8 cellular contexts compared by ENCODE assay signal in the genomic region with DNA sequence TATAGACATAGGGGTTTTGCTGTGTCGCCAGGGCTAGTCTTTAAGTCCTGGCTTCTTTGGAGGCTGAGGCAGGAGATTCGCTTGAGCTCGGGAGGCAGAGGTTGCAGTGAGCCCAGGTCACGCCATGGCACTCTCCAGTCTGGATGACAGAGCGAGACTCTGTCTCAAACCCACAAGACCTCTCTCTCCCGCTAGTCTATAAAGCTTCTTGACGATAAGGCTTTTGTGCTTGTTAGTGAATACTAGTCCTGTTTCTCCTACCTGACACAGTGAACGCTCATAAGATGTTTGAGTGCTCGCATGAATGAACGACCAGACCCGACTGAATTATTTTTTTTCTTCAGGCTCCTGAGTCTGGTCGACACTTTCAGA. TPM values are rescaled to one million over a fixed set of nuclear protein-coding genes. Genes with fewer than 3 reads are reported as not detected.
A peak's percentile ranks its signal among the peaks of the same experiment; 100 is the strongest.
DNase-seq lines count a peak whose midpoint lies in the region; ATAC-seq lines count a peak whose summit lies in the region.

No MANE protein-coding gene starts in this region.

- CTCF ChIA-PET in activated CD8-positive, alpha-beta T cell treated with anti-CD3 and anti-CD28 coated beads, Interleukin-2, amount 10 ng/mL, durations not matched to agents 7 days and 5 days (lab: Charles Lee) = interaction anchor here (0.7 to 2.7 kb wide), 28 partner anchors 8 to 533 kb away, joined by 3 to 34 read pairs (median 5); partner anchors contain the start of gene STOX1

- H3K27ac Mint-ChIP-seq in activated CD8-positive, alpha-beta T cell treated with anti-CD3 and anti-CD28 coated beads, Interleukin-2, amount 10 ng/mL, durations not matched to agents 7 days and 5 days = peak overlapping the region; percentile 100

- no peaks in the 10 kb centered on the region for H3K9me3 ChIP-seq in right cardiac atrium (ENCODE audit: control insufficient read depth, low read length)

- peak overlapping the region; percentile 69 for H3K4me3 ChIP-seq in right cardiac atrium (ENCODE audit: low read length)

- H3K4me1 Mint-ChIP-seq in activated CD8-positive, alpha-beta T cell treated with anti-CD3 and anti-CD28 coated beads, Interleukin-2, amount 10 ng/mL, durations not matched to agents 7 days and 5 days (ENCODE audit: low read depth) = peaks cover 31% of the 10 kb centered on the region

- POLR2A ChIA-PET in activated CD8-positive, alpha-beta T cell treated with anti-CD3 and anti-CD28 coated beads, Interleukin-2, amount 10 ng/mL, durations not matched to agents 7 days and 5 days (lab: Charles Lee) = interaction anchor here (0.6 to 2.3 kb wide), 20 partner anchors 9 to 273 kb away, joined by 3 to 11 read pairs (median 4); partner anchors contain the start of genes DDX50 and STOX1

- H3K9me3 Mint-ChIP-seq in activated CD8-positive, alpha-beta T cell treated with anti-CD3 and anti-CD28 coated beads, Interleukin-2, amount 10 ng/mL, durations not matched to agents 7 days and 5 days (ENCODE audit: insufficient read depth) = no peaks in the 10 kb centered on the region

- ATAC-seq in HG03354 (IDR thresholded peaks at IDR 0.05; ENCODE audit: poor library complexity, severe bottlenecking, unreplicated experiment) = peak; percentile 15
- ATAC-seq in activated CD8-positive, alpha-beta T cell treated with anti-CD3 and anti-CD28 coated beads, Interleukin-2, amount 10 ng/mL, durations not matched to agents 7 days and 5 days = peak; percentile 32
- no peak for ATAC-seq in right cardiac atrium

- WGBS in right cardiac atrium = 6% methylated on average over 12 of the region's 12 CpGs

- H3K27me3 ChIP-seq in right cardiac atrium (ENCODE audit: control insufficient read depth, insufficient read depth) = no peaks in the 10 kb centered on the region

- peak overlapping the region; percentile 100 for H3K4me3 Mint-ChIP-seq in activated CD8-positive, alpha-beta T cell treated with anti-CD3 and anti-CD28 coated beads, Interleukin-2, amount 10 ng/mL, durations not matched to agents 7 days and 5 days

- no peaks in the 10 kb centered on the region for H3K4me1 ChIP-seq in right cardiac atrium (ENCODE audit: control insufficient read depth, insufficient read depth, low read length)

- peaks cover 40% of the 10 kb centered on the region for H3K36me3 Mint-ChIP-seq in activated CD8-positive, alpha-beta T cell treated with anti-CD3 and anti-CD28 coated beads, Interleukin-2, amount 10 ng/mL, durations not matched to agents 7 days and 5 days (ENCODE audit: low read depth)

- intact Hi-C loops in right cardiac atrium (cut with DNase I) = no loop called here

- H3K27me3 Mint-ChIP-seq in activated CD8-positive, alpha-beta T cell treated with anti-CD3 and anti-CD28 coated beads, Interleukin-2, amount 10 ng/mL, durations not matched to agents 7 days and 5 days (ENCODE audit: low read depth) = no peaks in the 10 kb centered on the region

- peak overlapping the region; percentile 57 for H3K27ac ChIP-seq in right cardiac atrium (ENCODE audit: low read length)

- DNase-seq in stimulated activated CD4-positive, alpha-beta T cell treated with anti-CD3 and anti-CD28 coated beads, Interleukin-15, amount 100 ng/mL, for 48 hours (ENCODE audit: low read depth in 2 of 2) = peak; percentile 4 to 7
- DNase-seq in stimulated activated CD4-positive, alpha-beta T cell treated with anti-CD3 and anti-CD28 coated beads, Interleukin-12 subunit alpha, Interleukin-12 subunit beta, amount 100 ng/mL, for 4 hours = no peak
- DNase-seq in activated CD8-positive, alpha-beta T cell treated with anti-CD3 and anti-CD28 coated beads, Interleukin-2, amount 10 ng/mL, durations not matched to agents 7 days and 5 days = no peak
- DNase-seq in right cardiac atrium (no peak), medulla oblongata (ENCODE audit: extremely low spot score) (no peak)
- DNase-seq in stimulated activated CD4-positive, alpha-beta T cell treated with anti-CD3 and anti-CD28 coated beads, Interleukin-1b, Interleukin-23, amount 100 ng/mL, for 48 hours = peak; percentile 39
- DNase-seq in central memory CD4-positive, alpha-beta T cell = no peak

RNA-seq across cellular contexts. Expression of gene DDX21, which starts 0.6 kb away (rescaled TPM):
- total RNA-seq in activated CD8-positive, alpha-beta T cell treated with anti-CD3 and anti-CD28 coated beads, Interleukin-2, amount 10 ng/mL, durations not matched to agents 7 days and 5 days = 10 to 100 TPM; 94.7 to 94.9 TPM
- 10 to 100 TPM; 18.6 to 44.0 (median 21.5) TPM for total RNA-seq in right cardiac atrium
- 9.4 TPM for polyA plus RNA-seq in right cardiac atrium

RNA-seq across cellular contexts. Expression of gene KIFBP, which starts 33.2 kb away (rescaled TPM):
- 10 to 100 TPM; 13.7 to 16.5 TPM for total RNA-seq in activated CD8-positive, alpha-beta T cell treated with anti-CD3 and anti-CD28 coated beads, Interleukin-2, amount 10 ng/mL, durations not matched to agents 7 days and 5 days
- 10 to 100 TPM; 31.6 to 36.9 (median 35.1) TPM for total RNA-seq in right cardiac atrium
- 29.2 TPM for polyA plus RNA-seq in right cardiac atrium

RNA-seq across cellular contexts. Expression of gene DDX50, which starts 54.3 kb away (rescaled TPM):
- 10 to 100 TPM; 46.9 to 50.7 TPM for total RNA-seq in activated CD8-positive, alpha-beta T cell treated with anti-CD3 and anti-CD28 coated beads, Interleukin-2, amount 10 ng/mL, durations not matched to agents 7 days and 5 days
- 10 to 100 TPM; 23.6 to 26.7 (median 24.7) TPM for total RNA-seq in right cardiac atrium
- polyA plus RNA-seq in right cardiac atrium = 15.5 TPM

Comparison
In these comparisons a context has a peak if more than half of its experiments do, and no peak if none do; other contexts are left out.
1. DNase-seq: peak in stimulated activated CD4-positive, alpha-beta T cell treated with anti-CD3 and anti-CD28 coated beads, Interleukin-15, amount 100 ng/mL, for 48 hours (2 of 2) and stimulated activated CD4-positive, alpha-beta T cell treated with anti-CD3 and anti-CD28 coated beads, Interleukin-1b, Interleukin-23, amount 100 ng/mL, for 48 hours (single experiment); none in stimulated activated CD4-positive, alpha-beta T cell treated with anti-CD3 and anti-CD28 coated beads, Interleukin-12 subunit alpha, Interleukin-12 subunit beta, amount 100 ng/mL, for 4 hours (single experiment), activated CD8-positive, alpha-beta T cell treated with anti-CD3 and anti-CD28 coated beads, Interleukin-2, amount 10 ng/mL, durations not matched to agents 7 days and 5 days (single experiment), right cardiac atrium (0 of 3), central memory CD4-positive, alpha-beta T cell (single experiment) and medulla oblongata (single experiment).
2. ATAC-seq: peak in HG03354 (single experiment) and activated CD8-positive, alpha-beta T cell treated with anti-CD3 and anti-CD28 coated beads, Interleukin-2, amount 10 ng/mL, durations not matched to agents 7 days and 5 days (single experiment); none in right cardiac atrium (0 of 2).